1 cellular context compared by ENCODE assay signal in genomic region chr14:89137514-89138163, GRCh38.
TF ChIP-seq lines count a peak whose summit lies in the region.

No MANE protein-coding gene starts in this region.

TF ChIP-seq in endothelial cell of umbilical vein, 7 proteins besides CTCF, POLR2A, EP300 and RAD21 (continued from another document):
- TF ChIP-seq MAX (IDR thresholded peaks at IDR 0.05; ENCODE audit: insufficient read depth, insufficient read length): no peak
- no peak for TF ChIP-seq EZH2 (IDR thresholded peaks at IDR 0.05; ENCODE audit: borderline replicate concordance, low read depth, low read length, severe bottlenecking)
- peak; percentile 95 for TF ChIP-seq FOS (IDR thresholded peaks at IDR 0.05; ENCODE audit: borderline replicate concordance, insufficient read depth, low read length)
